Comparison of ENCODE assay signal across 1 cellular context in the genomic region with DNA sequence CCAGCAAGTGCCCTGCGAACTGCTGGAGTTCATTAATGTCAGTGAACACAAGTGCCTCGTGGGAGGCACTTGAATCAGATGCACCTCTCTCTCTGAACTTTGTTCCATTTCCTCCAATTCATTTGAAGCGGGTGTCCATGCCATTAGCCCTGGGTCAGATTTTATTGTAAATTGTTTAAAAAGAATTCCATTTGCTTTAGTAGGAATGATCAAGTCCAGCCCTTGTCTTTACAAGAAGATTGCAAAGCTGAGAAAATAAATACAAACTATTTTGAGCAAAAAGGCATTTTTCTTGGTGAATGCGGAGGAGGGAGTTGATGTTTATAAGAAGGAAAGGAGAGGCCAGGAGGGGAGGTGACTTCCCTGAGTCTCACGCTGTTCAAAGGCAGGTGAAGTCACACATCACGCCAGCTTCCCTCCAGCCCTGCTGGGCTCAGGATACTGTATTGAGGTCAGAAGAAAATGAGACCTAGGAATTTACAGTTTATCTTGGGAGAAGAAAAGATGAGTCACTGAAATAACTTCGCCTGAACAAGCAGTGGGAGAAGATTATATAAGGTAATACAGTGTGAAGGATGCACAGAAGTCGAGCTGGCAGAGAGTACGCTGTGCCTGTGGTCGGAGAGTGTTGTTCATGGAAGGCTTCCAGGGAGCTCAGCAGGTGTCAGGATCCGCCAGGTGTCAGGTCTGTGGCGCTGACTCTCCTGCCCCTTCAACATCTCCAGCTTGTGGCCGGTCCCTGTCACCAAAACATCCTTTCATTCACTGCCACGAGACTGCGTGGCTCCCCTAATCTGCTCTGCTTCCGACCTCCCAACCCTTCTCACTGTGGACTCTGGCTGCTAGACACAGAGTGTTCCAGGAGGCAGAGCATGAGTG.
A peak's percentile ranks its signal among the peaks of the same experiment; 100 is the strongest.
TF ChIP-seq lines count a peak whose summit lies in the region.

No MANE protein-coding gene starts in this region.

TF ChIP-seq in HEK293, 187 proteins besides CTCF, POLR2A, EP300 and RAD21 (continued from another document and continues in another):
- TF ChIP-seq ZNF341 (tag by site-specific recombination; IDR thresholded peaks at IDR 0.05; ENCODE audit: low read depth) (peak; percentile 34; the same call in 1 of the 2 replicates), SP3 (tag by site-specific recombination; IDR thresholded peaks at IDR 0.05) (peak; percentile 38; the same call in 1 of the 2 replicates), HOXC10 (CRISPR knock-in tag; IDR thresholded peaks at IDR 0.05) (no peak), SP2 (tag by site-specific recombination; IDR thresholded peaks at IDR 0.05) (no peak), ZBTB8A (tag by site-specific recombination; IDR thresholded peaks at IDR 0.05) (peak; percentile 42; the same call in 1 of the 2 replicates), ZNF585B (tag by site-specific recombination; IDR thresholded peaks at IDR 0.05) (no peak), REPIN1 (tag by site-specific recombination; IDR thresholded peaks at IDR 0.05; ENCODE audit: low read depth) (no peak), OSR2 (tag by site-specific recombination; IDR thresholded peaks at IDR 0.05) (peak; percentile 99), ZNF114 (tag by site-specific recombination; IDR thresholded peaks at IDR 0.05) (no peak), ZNF530 (tag by site-specific recombination; IDR thresholded peaks at IDR 0.05; ENCODE audit: low read depth) (no peak), TCF7L2 (IDR thresholded peaks at IDR 0.05; ENCODE audit: borderline replicate concordance, low read depth, low read length) (no peak), ZNF202 (tag by site-specific recombination; IDR thresholded peaks at IDR 0.05; ENCODE audit: borderline replicate concordance) (no peak), ZNF561 (tag by site-specific recombination; IDR thresholded peaks at IDR 0.05; ENCODE audit: borderline replicate concordance) (0 out of 2 replicates have a peak, but pooled peaks have one; percentile 54), ZNF76 (tag by site-specific recombination; IDR thresholded peaks at IDR 0.05; ENCODE audit: borderline replicate concordance, low read depth) (no peak), ZNF138 (tag by site-specific recombination; IDR thresholded peaks at IDR 0.05; ENCODE audit: borderline replicate concordance) (no peak), ZNF555 (tag by site-specific recombination; conservative IDR thresholded peaks at IDR 0.05) (no peak), ZNF394 (tag by site-specific recombination; IDR thresholded peaks at IDR 0.05; ENCODE audit: borderline replicate concordance) (peak; percentile 56; the same call in 1 of the 2 replicates), ZNF791 (tag by site-specific recombination; IDR thresholded peaks at IDR 0.05) (no peak), SCRT2 (tag by site-specific recombination; IDR thresholded peaks at IDR 0.05) (peak; percentile 99), ZNF785 (tag by site-specific recombination; IDR thresholded peaks at IDR 0.05) (no peak), ZNF24 (tag by site-specific recombination; IDR thresholded peaks at IDR 0.05) (peak; percentile 71), ZNF23 (tag by site-specific recombination; IDR thresholded peaks at IDR 0.05; ENCODE audit: borderline replicate concordance) (no peak), ZNF654 (tag by site-specific recombination; IDR thresholded peaks at IDR 0.05; ENCODE audit: low read depth) (no peak), ZNF214 (tag by site-specific recombination; IDR thresholded peaks at IDR 0.05; ENCODE audit: borderline replicate concordance) (no peak), YY2 (tag by site-specific recombination; IDR thresholded peaks at IDR 0.05) (no peak), GLIS2 (tag by site-specific recombination; IDR thresholded peaks at IDR 0.05) (peak; percentile 49), ZNF184 (tag by site-specific recombination; IDR thresholded peaks at IDR 0.05) (no peak), KLF7 (tag by site-specific recombination; IDR thresholded peaks at IDR 0.05; ENCODE audit: borderline replicate concordance) (no peak), ZNF140 (tag by site-specific recombination; IDR thresholded peaks at IDR 0.05) (no peak), ZNF416 (tag by site-specific recombination; IDR thresholded peaks at IDR 0.05) (no peak)
- TF ChIP-seq, protein P1, sequence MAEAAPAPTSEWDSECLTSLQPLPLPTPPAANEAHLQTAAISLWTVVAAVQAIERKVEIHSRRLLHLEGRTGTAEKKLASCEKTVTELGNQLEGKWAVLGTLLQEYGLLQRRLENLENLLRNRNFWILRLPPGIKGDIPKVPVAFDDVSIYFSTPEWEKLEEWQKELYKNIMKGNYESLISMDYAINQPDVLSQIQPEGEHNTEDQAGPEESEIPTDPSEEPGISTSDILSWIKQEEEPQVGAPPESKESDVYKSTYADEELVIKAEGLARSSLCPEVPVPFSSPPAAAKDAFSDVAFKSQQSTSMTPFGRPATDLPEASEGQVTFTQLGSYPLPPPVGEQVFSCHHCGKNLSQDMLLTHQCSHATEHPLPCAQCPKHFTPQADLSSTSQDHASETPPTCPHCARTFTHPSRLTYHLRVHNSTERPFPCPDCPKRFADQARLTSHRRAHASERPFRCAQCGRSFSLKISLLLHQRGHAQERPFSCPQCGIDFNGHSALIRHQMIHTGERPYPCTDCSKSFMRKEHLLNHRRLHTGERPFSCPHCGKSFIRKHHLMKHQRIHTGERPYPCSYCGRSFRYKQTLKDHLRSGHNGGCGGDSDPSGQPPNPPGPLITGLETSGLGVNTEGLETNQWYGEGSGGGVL (tag by site-specific recombination; IDR thresholded peaks at IDR 0.05): 0 out of 2 replicates have a peak, but pooled peaks have one; percentile 46
- TF ChIP-seq, protein P2, sequence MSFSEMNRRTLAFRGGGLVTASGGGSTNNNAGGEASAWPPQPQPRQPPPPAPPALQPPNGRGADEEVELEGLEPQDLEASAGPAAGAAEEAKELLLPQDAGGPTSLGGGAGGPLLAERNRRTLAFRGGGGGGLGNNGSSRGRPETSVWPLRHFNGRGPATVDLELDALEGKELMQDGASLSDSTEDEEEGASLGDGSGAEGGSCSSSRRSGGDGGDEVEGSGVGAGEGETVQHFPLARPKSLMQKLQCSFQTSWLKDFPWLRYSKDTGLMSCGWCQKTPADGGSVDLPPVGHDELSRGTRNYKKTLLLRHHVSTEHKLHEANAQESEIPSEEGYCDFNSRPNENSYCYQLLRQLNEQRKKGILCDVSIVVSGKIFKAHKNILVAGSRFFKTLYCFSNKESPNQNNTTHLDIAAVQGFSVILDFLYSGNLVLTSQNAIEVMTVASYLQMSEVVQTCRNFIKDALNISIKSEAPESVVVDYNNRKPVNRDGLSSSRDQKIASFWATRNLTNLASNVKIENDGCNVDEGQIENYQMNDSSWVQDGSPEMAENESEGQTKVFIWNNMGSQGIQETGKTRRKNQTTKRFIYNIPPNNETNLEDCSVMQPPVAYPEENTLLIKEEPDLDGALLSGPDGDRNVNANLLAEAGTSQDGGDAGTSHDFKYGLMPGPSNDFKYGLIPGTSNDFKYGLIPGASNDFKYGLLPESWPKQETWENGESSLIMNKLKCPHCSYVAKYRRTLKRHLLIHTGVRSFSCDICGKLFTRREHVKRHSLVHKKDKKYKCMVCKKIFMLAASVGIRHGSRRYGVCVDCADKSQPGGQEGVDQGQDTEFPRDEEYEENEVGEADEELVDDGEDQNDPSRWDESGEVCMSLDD (tag by site-specific recombination; IDR thresholded peaks at IDR 0.05): no peak
- TF ChIP-seq, protein P3, sequence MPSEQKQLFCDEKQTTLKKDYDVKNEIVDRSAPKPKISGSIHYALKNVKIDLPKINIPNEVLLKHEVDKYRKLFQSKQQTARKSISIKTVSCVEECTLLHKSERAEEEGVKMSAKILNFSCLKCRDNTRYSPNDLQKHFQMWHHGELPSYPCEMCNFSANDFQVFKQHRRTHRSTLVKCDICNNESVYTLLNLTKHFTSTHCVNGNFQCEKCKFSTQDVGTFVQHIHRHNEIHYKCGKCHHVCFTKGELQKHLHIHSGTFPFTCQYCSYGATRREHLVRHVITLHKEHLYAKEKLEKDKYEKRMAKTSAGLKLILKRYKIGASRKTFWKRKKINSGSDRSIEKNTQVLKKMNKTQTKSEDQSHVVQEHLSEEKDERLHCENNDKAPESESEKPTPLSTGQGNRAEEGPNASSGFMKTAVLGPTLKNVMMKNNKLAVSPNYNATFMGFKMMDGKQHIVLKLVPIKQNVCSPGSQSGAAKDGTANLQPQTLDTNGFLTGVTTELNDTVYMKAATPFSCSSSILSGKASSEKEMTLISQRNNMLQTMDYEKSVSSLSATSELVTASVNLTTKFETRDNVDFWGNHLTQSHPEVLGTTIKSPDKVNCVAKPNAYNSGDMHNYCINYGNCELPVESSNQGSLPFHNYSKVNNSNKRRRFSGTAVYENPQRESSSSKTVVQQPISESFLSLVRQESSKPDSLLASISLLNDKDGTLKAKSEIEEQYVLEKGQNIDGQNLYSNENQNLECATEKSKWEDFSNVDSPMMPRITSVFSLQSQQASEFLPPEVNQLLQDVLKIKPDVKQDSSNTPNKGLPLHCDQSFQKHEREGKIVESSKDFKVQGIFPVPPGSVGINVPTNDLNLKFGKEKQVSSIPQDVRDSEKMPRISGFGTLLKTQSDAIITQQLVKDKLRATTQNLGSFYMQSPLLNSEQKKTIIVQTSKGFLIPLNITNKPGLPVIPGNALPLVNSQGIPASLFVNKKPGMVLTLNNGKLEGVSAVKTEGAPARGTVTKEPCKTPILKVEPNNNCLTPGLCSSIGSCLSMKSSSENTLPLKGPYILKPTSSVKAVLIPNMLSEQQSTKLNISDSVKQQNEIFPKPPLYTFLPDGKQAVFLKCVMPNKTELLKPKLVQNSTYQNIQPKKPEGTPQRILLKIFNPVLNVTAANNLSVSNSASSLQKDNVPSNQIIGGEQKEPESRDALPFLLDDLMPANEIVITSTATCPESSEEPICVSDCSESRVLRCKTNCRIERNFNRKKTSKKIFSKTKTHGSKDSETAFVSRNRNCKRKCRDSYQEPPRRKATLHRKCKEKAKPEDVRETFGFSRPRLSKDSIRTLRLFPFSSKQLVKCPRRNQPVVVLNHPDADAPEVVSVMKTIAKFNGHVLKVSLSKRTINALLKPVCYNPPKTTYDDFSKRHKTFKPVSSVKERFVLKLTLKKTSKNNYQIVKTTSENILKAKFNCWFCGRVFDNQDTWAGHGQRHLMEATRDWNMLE (tag by site-specific recombination; conservative IDR thresholded peaks at IDR 0.05; ENCODE audit: low read depth): no peak
- TF ChIP-seq, protein P4, sequence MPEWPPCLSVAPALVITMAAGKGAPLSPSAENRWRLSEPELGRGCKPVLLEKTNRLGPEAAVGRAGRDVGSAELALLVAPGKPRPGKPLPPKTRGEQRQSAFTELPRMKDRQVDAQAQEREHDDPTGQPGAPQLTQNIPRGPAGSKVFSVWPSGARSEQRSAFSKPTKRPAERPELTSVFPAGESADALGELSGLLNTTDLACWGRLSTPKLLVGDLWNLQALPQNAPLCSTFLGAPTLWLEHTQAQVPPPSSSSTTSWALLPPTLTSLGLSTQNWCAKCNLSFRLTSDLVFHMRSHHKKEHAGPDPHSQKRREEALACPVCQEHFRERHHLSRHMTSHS (tag by site-specific recombination; IDR thresholded peaks at IDR 0.05): no peak
- TF ChIP-seq, protein P5, sequence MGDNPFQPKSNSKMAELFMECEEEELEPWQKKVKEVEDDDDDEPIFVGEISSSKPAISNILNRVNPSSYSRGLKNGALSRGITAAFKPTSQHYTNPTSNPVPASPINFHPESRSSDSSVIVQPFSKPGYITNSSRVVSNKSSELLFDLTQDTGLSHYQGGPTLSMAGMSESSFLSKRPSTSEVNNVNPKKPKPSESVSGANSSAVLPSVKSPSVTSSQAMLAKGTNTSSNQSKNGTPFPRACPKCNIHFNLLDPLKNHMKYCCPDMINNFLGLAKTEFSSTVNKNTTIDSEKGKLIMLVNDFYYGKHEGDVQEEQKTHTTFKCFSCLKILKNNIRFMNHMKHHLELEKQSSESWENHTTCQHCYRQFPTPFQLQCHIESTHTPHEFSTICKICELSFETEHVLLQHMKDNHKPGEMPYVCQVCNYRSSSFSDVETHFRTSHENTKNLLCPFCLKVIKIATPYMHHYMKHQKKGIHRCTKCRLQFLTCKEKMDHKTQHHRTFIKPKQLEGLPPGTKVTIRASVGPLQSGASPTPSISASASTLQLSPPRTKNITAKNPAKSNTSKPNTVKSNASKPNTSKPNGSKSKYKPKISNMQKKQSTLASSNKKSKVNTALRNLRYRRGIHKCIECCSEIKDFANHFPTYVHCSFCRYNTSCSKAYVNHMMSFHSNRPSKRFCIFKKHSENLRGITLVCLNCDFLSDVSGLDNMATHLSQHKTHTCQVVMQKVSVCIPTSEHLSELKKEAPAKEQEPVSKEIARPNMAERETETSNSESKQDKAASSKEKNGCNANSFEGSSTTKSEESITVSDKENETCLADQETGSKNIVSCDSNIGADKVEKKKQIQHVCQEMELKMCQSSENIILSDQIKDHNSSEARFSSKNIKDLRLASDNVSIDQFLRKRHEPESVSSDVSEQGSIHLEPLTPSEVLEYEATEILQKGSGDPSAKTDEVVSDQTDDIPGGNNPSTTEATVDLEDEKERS (tag by site-specific recombination; IDR thresholded peaks at IDR 0.05): no peak; the same call in 1 of the 2 replicates
- TF ChIP-seq, protein P6, sequence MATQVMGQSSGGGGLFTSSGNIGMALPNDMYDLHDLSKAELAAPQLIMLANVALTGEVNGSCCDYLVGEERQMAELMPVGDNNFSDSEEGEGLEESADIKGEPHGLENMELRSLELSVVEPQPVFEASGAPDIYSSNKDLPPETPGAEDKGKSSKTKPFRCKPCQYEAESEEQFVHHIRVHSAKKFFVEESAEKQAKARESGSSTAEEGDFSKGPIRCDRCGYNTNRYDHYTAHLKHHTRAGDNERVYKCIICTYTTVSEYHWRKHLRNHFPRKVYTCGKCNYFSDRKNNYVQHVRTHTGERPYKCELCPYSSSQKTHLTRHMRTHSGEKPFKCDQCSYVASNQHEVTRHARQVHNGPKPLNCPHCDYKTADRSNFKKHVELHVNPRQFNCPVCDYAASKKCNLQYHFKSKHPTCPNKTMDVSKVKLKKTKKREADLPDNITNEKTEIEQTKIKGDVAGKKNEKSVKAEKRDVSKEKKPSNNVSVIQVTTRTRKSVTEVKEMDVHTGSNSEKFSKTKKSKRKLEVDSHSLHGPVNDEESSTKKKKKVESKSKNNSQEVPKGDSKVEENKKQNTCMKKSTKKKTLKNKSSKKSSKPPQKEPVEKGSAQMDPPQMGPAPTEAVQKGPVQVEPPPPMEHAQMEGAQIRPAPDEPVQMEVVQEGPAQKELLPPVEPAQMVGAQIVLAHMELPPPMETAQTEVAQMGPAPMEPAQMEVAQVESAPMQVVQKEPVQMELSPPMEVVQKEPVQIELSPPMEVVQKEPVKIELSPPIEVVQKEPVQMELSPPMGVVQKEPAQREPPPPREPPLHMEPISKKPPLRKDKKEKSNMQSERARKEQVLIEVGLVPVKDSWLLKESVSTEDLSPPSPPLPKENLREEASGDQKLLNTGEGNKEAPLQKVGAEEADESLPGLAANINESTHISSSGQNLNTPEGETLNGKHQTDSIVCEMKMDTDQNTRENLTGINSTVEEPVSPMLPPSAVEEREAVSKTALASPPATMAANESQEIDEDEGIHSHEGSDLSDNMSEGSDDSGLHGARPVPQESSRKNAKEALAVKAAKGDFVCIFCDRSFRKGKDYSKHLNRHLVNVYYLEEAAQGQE (tag by site-specific recombination; IDR thresholded peaks at IDR 0.05): no peak; the same call in 1 of the 2 replicates
